ENCODE assay signal across 1 cellular context in genomic region chr10:95656291-95657164, GRCh38.
TF ChIP-seq lines count a peak whose summit lies in the region.

ALDH18A1 (minus strand) TSS chr10:95656711; CDS start chr10:95653377, 3,334 bp downstream.

TF ChIP-seq in HepG2, 621 proteins besides CTCF, POLR2A, EP300 and RAD21 (continued from another document and continues in another):
- TF ChIP-seq MLLT10 (CRISPR knock-in tag; IDR thresholded peaks at IDR 0.05), result no peak
- TF ChIP-seq KDM3A (CRISPR knock-in tag; IDR thresholded peaks at IDR 0.05; ENCODE audit: low read depth), result 0 out of 2 replicates have a peak, but pooled peaks have one; percentile 62
- no peak for TF ChIP-seq KAT2B (IDR thresholded peaks at IDR 0.05; ENCODE audit: borderline replicate concordance, low read depth, low read length)
- TF ChIP-seq ZNF766 (CRISPR knock-in tag; IDR thresholded peaks at IDR 0.05; ENCODE audit: borderline replicate concordance), result no peak; the same call in 1 of the 2 replicates
- TF ChIP-seq PLSCR1 (CRISPR knock-in tag; IDR thresholded peaks at IDR 0.05; ENCODE audit: borderline replicate concordance), result no peak
- no peak for TF ChIP-seq JUNB (CRISPR knock-in tag; IDR thresholded peaks at IDR 0.05; ENCODE audit: borderline replicate concordance)
- TF ChIP-seq ZNF83 (CRISPR knock-in tag; IDR thresholded peaks at IDR 0.05; ENCODE audit: borderline replicate concordance), result no peak
- TF ChIP-seq MEIS2 (CRISPR knock-in tag; IDR thresholded peaks at IDR 0.05), result 0 out of 2 replicates have a peak, but pooled peaks have one; percentile 29
- no peak for TF ChIP-seq TBP (CRISPR knock-in tag; IDR thresholded peaks at IDR 0.05)
- no peak for TF ChIP-seq NBN (conservative IDR thresholded peaks at IDR 0.05)
- 0 out of 2 replicates have a peak, but pooled peaks have one; percentile 48 for TF ChIP-seq PRDM15 (CRISPR knock-in tag; IDR thresholded peaks at IDR 0.05)
- TF ChIP-seq FOSL2 (CRISPR knock-in tag; IDR thresholded peaks at IDR 0.05), result peak; percentile 60; the same call in 1 of the 2 replicates
- TF ChIP-seq, protein P1, sequence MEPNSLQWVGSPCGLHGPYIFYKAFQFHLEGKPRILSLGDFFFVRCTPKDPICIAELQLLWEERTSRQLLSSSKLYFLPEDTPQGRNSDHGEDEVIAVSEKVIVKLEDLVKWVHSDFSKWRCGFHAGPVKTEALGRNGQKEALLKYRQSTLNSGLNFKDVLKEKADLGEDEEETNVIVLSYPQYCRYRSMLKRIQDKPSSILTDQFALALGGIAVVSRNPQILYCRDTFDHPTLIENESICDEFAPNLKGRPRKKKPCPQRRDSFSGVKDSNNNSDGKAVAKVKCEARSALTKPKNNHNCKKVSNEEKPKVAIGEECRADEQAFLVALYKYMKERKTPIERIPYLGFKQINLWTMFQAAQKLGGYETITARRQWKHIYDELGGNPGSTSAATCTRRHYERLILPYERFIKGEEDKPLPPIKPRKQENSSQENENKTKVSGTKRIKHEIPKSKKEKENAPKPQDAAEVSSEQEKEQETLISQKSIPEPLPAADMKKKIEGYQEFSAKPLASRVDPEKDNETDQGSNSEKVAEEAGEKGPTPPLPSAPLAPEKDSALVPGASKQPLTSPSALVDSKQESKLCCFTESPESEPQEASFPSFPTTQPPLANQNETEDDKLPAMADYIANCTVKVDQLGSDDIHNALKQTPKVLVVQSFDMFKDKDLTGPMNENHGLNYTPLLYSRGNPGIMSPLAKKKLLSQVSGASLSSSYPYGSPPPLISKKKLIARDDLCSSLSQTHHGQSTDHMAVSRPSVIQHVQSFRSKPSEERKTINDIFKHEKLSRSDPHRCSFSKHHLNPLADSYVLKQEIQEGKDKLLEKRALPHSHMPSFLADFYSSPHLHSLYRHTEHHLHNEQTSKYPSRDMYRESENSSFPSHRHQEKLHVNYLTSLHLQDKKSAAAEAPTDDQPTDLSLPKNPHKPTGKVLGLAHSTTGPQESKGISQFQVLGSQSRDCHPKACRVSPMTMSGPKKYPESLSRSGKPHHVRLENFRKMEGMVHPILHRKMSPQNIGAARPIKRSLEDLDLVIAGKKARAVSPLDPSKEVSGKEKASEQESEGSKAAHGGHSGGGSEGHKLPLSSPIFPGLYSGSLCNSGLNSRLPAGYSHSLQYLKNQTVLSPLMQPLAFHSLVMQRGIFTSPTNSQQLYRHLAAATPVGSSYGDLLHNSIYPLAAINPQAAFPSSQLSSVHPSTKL (CRISPR knock-in tag; IDR thresholded peaks at IDR 0.05), result peak; percentile 76
- TF ChIP-seq SMC3 (IDR thresholded peaks at IDR 0.05; ENCODE audit: low read length), result no peak
- TF ChIP-seq ZNF253 (CRISPR knock-in tag; IDR thresholded peaks at IDR 0.05; ENCODE audit: borderline replicate concordance), result no peak
- peak; percentile 56; the same call in 1 of the 2 replicates for TF ChIP-seq ZNF138 (CRISPR knock-in tag; IDR thresholded peaks at IDR 0.05; ENCODE audit: low read depth)
- no peak for TF ChIP-seq ZNF850 (CRISPR knock-in tag; conservative IDR thresholded peaks at IDR 0.05)
- 0 out of 2 replicates have a peak, but pooled peaks have one; percentile 10 for TF ChIP-seq RARA (CRISPR knock-in tag; IDR thresholded peaks at IDR 0.05)
- no peak for TF ChIP-seq MTA3 (CRISPR knock-in tag; IDR thresholded peaks at IDR 0.05)
- TF ChIP-seq, protein P2, sequence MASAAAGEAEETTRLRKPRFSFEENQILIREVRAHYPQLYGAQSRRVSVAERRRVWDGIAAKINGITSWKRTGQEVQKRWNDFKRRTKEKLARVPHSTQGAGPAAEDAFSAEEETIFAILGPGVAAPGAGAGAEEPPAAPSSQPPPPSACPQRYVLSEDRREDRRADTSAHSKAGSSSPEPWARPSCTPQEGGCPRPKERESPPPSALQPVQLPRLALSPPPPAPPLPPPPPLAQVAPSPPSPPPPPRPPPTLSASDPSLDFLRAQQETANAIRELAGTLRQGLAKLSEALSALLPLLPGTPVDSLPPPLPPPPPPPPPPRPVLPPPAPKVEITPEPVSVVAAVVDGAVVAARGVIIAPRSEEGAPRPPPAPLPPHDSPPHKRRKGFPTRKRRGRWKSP (CRISPR knock-in tag; IDR thresholded peaks at IDR 0.05), result peak; percentile 30; the same call in 1 of the 2 replicates
- TF ChIP-seq CBFB (CRISPR knock-in tag; IDR thresholded peaks at IDR 0.05), result no peak
- TF ChIP-seq ZNF800 (CRISPR knock-in tag; IDR thresholded peaks at IDR 0.05), result peak; percentile 74
- TF ChIP-seq TP53 (CRISPR knock-in tag; conservative IDR thresholded peaks at IDR 0.05), result peak; percentile 71; the same call in 1 of the 2 replicates
- TF ChIP-seq ZSCAN25 (CRISPR knock-in tag; IDR thresholded peaks at IDR 0.05), result peak; percentile 60; the same call in 1 of the 2 replicates
- TF ChIP-seq, protein P3, sequence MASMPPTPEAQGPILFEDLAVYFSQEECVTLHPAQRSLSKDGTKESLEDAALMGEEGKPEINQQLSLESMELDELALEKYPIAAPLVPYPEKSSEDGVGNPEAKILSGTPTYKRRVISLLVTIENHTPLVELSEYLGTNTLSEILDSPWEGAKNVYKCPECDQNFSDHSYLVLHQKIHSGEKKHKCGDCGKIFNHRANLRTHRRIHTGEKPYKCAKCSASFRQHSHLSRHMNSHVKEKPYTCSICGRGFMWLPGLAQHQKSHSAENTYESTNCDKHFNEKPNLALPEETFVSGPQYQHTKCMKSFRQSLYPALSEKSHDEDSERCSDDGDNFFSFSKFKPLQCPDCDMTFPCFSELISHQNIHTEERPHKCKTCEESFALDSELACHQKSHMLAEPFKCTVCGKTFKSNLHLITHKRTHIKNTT (CRISPR knock-in tag; IDR thresholded peaks at IDR 0.05), result no peak
- peak; percentile 30; the same call in 1 of the 2 replicates for TF ChIP-seq FOXA3 (CRISPR knock-in tag; IDR thresholded peaks at IDR 0.05)
- TF ChIP-seq ZNF839 (CRISPR knock-in tag; IDR thresholded peaks at IDR 0.05; ENCODE audit: borderline replicate concordance), result 0 out of 2 replicates have a peak, but pooled peaks have one; percentile 23
- TF ChIP-seq RAD51 (IDR thresholded peaks at IDR 0.05; ENCODE audit: borderline replicate concordance), result no peak
- peak; percentile 62 for TF ChIP-seq HDAC1 (CRISPR knock-in tag; IDR thresholded peaks at IDR 0.05)
- peak; percentile 97 for TF ChIP-seq MXI1 (IDR thresholded peaks at IDR 0.05; ENCODE audit: borderline replicate concordance, low read depth, low read length)
- TF ChIP-seq ZHX2 (IDR thresholded peaks at IDR 0.05; ENCODE audit: low read depth), result peak; percentile 56; the same call in 1 of the 2 replicates
- no peak; the same call in 1 of the 2 replicates for TF ChIP-seq ZHX2 (CRISPR knock-in tag; IDR thresholded peaks at IDR 0.05; ENCODE audit: borderline replicate concordance)
- no peak for TF ChIP-seq ZNF737 (CRISPR knock-in tag; IDR thresholded peaks at IDR 0.05; ENCODE audit: borderline replicate concordance)
- TF ChIP-seq SALL1 (CRISPR knock-in tag; IDR thresholded peaks at IDR 0.05), result peak; percentile 78
- TF ChIP-seq KLF13 (CRISPR knock-in tag; IDR thresholded peaks at IDR 0.05), result 0 out of 2 replicates have a peak, but pooled peaks have one; percentile 23
- TF ChIP-seq, protein P4, sequence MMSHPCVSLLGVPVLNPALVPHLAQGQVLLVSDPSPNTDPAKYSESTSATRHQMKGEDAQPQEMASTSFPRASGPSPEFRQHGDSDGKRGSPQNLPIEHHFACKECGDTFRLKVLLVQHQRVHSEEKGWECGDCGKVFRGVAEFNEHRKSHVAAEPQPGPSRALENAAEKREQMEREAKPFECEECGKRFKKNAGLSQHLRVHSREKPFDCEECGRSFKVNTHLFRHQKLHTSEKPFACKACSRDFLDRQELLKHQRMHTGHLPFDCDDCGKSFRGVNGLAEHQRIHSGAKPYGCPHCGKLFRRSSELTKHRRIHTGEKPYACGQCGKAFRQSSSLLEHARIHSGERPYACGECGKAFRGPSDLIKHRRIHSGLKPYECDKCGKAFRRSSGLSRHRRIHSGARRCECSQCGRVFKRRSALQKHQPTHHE (CRISPR knock-in tag; IDR thresholded peaks at IDR 0.05; ENCODE audit: borderline replicate concordance), result peak; percentile 59; the same call in 1 of the 2 replicates
- no peak for TF ChIP-seq ZBTB42 (CRISPR knock-in tag; IDR thresholded peaks at IDR 0.05)
- no peak for TF ChIP-seq ZZZ3 (CRISPR knock-in tag; IDR thresholded peaks at IDR 0.05; ENCODE audit: borderline replicate concordance)
- TF ChIP-seq, protein P5, sequence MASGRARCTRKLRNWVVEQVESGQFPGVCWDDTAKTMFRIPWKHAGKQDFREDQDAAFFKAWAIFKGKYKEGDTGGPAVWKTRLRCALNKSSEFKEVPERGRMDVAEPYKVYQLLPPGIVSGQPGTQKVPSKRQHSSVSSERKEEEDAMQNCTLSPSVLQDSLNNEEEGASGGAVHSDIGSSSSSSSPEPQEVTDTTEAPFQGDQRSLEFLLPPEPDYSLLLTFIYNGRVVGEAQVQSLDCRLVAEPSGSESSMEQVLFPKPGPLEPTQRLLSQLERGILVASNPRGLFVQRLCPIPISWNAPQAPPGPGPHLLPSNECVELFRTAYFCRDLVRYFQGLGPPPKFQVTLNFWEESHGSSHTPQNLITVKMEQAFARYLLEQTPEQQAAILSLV (CRISPR knock-in tag; IDR thresholded peaks at IDR 0.05; ENCODE audit: borderline replicate concordance), result peak; percentile 88
- peak; percentile 91 for TF ChIP-seq EEA1 (CRISPR knock-in tag; IDR thresholded peaks at IDR 0.05; ENCODE audit: borderline replicate concordance)
